22 cellular contexts compared by ENCODE assay signal in the genomic region with DNA sequence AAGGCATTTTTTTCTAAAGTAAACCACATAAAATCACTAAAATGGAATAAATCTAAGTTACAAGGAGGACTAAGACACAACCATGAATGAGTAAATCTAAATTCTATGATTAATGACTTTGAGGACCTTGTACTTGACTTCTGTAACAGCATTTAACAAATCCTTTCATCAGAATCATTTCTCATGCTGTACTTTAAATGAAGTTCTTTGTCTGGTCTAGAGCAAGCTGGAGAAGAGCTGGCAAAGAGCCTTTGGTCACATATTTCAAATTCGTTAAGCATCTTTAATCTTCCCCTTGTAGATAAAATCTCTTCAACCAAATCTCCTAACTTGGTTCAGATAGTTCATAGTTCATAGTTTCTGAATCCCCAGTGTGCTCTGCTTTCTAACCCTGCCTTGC.
"Had no signal": no experiment of that assay in that cellular context is flagged by ENCODE, and none has a peak within 500 bp of the region (broad histone marks: within the 10 kb centered on the region; RNA-seq: fewer than 3 reads in every experiment).

No MANE protein-coding gene starts in this region.

- DNase-seq: activated CD4-positive, alpha-beta T cell treated with anti-CD3 and anti-CD28 coated beads, Interleukin-2, amount 50 U/mL, for 4 hours; activated gamma-delta T cell treated with Interleukin-2 at 50 U/mL for 16 hours; activated T-cell treated with anti-CD3 and anti-CD28 coated beads for 4 hours; amniotic stem cell; body of pancreas; dermis blood vessel endothelial cell; foreskin fibroblast; glutamatergic neuron; hippocampal formation; islet precursor cell; left colon; nephron progenitor cell; occipital lobe; stimulated activated CD4-positive, alpha-beta T cell treated with anti-CD3 and anti-CD28 coated beads, Interleukin-12 subunit alpha, Interleukin-12 subunit beta, amount 100 ng/mL, for 4 hours; stimulated activated CD4-positive, alpha-beta T cell treated with anti-CD3 and anti-CD28 coated beads, Interleukin-1b, Interleukin-23, amount 100 ng/mL, for 48 hours; stimulated activated CD8-positive, alpha-beta memory T cell treated with anti-CD3 and anti-CD28 coated beads, Interleukin-4, amount 100 ng/mL, for 48 hours; stimulated activated naive CD4-positive, alpha-beta T cell; tibial artery; WERI-Rb-1 had no signal

- H3K27ac ChIP-seq: body of pancreas, epithelial cell of prostate, tibial artery, WERI-Rb-1 had no signal

- H3K36me3 ChIP-seq: tibial artery, WERI-Rb-1 had no signal

- H3K4me1 ChIP-seq: body of pancreas, tibial artery had no signal

- ATAC-seq: activated naive CD4-positive, alpha-beta T cell treated with anti-CD3 and anti-CD28 coated beads, Interleukin-2, amount 50 U/mL, for 72 hours; body of pancreas; left colon had no signal

- H3K27me3 ChIP-seq: body of pancreas, tibial artery had no signal

- H3K4me3 ChIP-seq: body of pancreas, lung, tibial artery had no signal

- H3K9me3 ChIP-seq: body of pancreas, tibial artery had no signal
